In genomic region chr5:131957721-131958483, GRCh38 we compare ENCODE assay signal across 2 cellular contexts.
TF ChIP-seq lines count a peak whose summit lies in the region.

No MANE protein-coding gene starts in this region.

TF ChIP-seq in SK-N-SH, 30 proteins besides CTCF, POLR2A, EP300 and RAD21 (continued from another document):
- TF ChIP-seq NFIC (IDR thresholded peaks at IDR 0.05; ENCODE audit: borderline replicate concordance) (no peak), GATA2 (CRISPR knock-in tag; IDR thresholded peaks at IDR 0.05) (no peak), RXRA (IDR thresholded peaks at IDR 0.05; ENCODE audit: borderline replicate concordance, low read depth) (no peak)
- TF ChIP-seq, protein P1, sequence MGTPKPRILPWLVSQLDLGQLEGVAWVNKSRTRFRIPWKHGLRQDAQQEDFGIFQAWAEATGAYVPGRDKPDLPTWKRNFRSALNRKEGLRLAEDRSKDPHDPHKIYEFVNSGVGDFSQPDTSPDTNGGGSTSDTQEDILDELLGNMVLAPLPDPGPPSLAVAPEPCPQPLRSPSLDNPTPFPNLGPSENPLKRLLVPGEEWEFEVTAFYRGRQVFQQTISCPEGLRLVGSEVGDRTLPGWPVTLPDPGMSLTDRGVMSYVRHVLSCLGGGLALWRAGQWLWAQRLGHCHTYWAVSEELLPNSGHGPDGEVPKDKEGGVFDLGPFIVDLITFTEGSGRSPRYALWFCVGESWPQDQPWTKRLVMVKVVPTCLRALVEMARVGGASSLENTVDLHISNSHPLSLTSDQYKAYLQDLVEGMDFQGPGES (IDR thresholded peaks at IDR 0.05; ENCODE audit: low read depth, low read length): no peak
- TF ChIP-seq, protein P2, sequence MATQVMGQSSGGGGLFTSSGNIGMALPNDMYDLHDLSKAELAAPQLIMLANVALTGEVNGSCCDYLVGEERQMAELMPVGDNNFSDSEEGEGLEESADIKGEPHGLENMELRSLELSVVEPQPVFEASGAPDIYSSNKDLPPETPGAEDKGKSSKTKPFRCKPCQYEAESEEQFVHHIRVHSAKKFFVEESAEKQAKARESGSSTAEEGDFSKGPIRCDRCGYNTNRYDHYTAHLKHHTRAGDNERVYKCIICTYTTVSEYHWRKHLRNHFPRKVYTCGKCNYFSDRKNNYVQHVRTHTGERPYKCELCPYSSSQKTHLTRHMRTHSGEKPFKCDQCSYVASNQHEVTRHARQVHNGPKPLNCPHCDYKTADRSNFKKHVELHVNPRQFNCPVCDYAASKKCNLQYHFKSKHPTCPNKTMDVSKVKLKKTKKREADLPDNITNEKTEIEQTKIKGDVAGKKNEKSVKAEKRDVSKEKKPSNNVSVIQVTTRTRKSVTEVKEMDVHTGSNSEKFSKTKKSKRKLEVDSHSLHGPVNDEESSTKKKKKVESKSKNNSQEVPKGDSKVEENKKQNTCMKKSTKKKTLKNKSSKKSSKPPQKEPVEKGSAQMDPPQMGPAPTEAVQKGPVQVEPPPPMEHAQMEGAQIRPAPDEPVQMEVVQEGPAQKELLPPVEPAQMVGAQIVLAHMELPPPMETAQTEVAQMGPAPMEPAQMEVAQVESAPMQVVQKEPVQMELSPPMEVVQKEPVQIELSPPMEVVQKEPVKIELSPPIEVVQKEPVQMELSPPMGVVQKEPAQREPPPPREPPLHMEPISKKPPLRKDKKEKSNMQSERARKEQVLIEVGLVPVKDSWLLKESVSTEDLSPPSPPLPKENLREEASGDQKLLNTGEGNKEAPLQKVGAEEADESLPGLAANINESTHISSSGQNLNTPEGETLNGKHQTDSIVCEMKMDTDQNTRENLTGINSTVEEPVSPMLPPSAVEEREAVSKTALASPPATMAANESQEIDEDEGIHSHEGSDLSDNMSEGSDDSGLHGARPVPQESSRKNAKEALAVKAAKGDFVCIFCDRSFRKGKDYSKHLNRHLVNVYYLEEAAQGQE (IDR thresholded peaks at IDR 0.05; ENCODE audit: low read depth, low read length): no peak

TF ChIP-seq in SK-N-SH treated with all-trans-retinoic acid at 6 μM for 48 hours, 23 proteins besides CTCF, POLR2A, EP300 and RAD21:
- TF ChIP-seq, protein P3, sequence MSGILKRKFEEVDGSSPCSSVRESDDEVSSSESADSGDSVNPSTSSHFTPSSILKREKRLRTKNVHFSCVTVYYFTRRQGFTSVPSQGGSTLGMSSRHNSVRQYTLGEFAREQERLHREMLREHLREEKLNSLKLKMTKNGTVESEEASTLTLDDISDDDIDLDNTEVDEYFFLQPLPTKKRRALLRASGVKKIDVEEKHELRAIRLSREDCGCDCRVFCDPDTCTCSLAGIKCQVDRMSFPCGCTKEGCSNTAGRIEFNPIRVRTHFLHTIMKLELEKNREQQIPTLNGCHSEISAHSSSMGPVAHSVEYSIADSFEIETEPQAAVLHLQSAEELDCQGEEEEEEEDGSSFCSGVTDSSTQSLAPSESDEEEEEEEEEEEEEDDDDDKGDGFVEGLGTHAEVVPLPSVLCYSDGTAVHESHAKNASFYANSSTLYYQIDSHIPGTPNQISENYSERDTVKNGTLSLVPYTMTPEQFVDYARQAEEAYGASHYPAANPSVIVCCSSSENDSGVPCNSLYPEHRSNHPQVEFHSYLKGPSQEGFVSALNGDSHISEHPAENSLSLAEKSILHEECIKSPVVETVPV (CRISPR knock-in tag; IDR thresholded peaks at IDR 0.05): no peak
- TF ChIP-seq ZFP30 (CRISPR knock-in tag; IDR thresholded peaks at IDR 0.05): no peak
- no peak for TF ChIP-seq GLIS3 (CRISPR knock-in tag; IDR thresholded peaks at IDR 0.05)
- no peak for TF ChIP-seq POU6F1 (CRISPR knock-in tag; IDR thresholded peaks at IDR 0.05; ENCODE audit: borderline replicate concordance, low read depth)
- TF ChIP-seq CSDC2 (CRISPR knock-in tag; IDR thresholded peaks at IDR 0.05): no peak
- no peak for TF ChIP-seq OSR1 (CRISPR knock-in tag; IDR thresholded peaks at IDR 0.05)
TF ChIP-seq in SK-N-SH treated with all-trans-retinoic acid at 6 μM for 48 hours: peak in this region for 0.
